In genomic region chr11:126484266-126484665, GRCh38 we compare ENCODE assay signal across 15 cellular contexts.
DNase-seq lines count a peak whose midpoint lies in the region; ATAC-seq, FAIRE-seq and TF ChIP-seq lines count a peak whose summit lies in the region.
"Had no signal": no experiment of that assay in that cellular context is flagged by ENCODE, and none has a peak within 500 bp of the region (broad histone marks: within the 10 kb centered on the region; RNA-seq: fewer than 3 reads in every experiment).

No MANE protein-coding gene starts in this region.

- H3K36me3 Mint-ChIP-seq in activated naive CD4-positive, alpha-beta T cell treated with anti-CD3 and anti-CD28 coated beads for 36 hours (ENCODE audit: low read depth), result no peaks in the 10 kb centered on the region
- H3K36me3 Mint-ChIP-seq: activated naive CD8-positive, alpha-beta T cell had no signal

- no TSS peak for BruUV-seq in HepG2 (replicated peaks; lab: Mats Ljungman, UMichigan)

- no peak for TF ChIP-seq RAD21 in HepG2 (CRISPR knock-in tag; IDR thresholded peaks at IDR 0.05)

- CTCF ChIA-PET in HepG2 (lab: Yijun Ruan, JAX; ENCODE audit: low intra/inter-chr PET ratio, low total read pairs), result no interaction called here
- CTCF ChIA-PET in activated naive CD4-positive, alpha-beta T cell treated with anti-CD3 and anti-CD28 coated beads for 36 hours (lab: Charles Lee), result interaction anchor here (0.6 to 7.9 kb wide), 3 partner anchors 41 to 175 kb away, joined by 4 to 98 read pairs (median 6); no protein-coding TSS in a partner anchor

- H3K27me3 ChIP-seq in HepG2 (ENCODE audit: control insufficient read depth in 1 of 2, insufficient read depth in 2 of 2, low read length in 2 of 2) (peaks cover 7 to 44% of the 10 kb centered on the region in 2 experiments; a peak in 4 of 5 replicates), right lobe of liver (no peaks in the 10 kb centered on the region), RWPE2 (ENCODE audit: insufficient read depth, poor library complexity, severe bottlenecking) (no peaks in the 10 kb centered on the region)

- H2AFZ ChIP-seq in HepG2 (ENCODE audit: low read length), result no peak overlapping the region

- peaks cover 6% of the 10 kb centered on the region for H3K4me1 Mint-ChIP-seq in activated naive CD4-positive, alpha-beta T cell treated with anti-CD3 and anti-CD28 coated beads for 36 hours (ENCODE audit: low read depth)

- H3K27ac ChIP-seq in HepG2 (ENCODE audit: extremely low read length, insufficient read depth, low read length) (no peak overlapping the region), right lobe of liver (no peak overlapping the region), RWPE2 (ENCODE audit: poor library complexity, severe bottlenecking) (no peak overlapping the region)

- DNase-seq in HepG2 (ENCODE audit: low spot score) (peak; percentile 11), right lobe of liver (no peak), RWPE2 (ENCODE audit: low spot score) (no peak), fibroblast of pulmonary artery (ENCODE audit: low read depth) (peak; percentile 26), germinal center (ENCODE audit: low spot score) (no peak)
- DNase-seq in central memory CD4-positive, alpha-beta T cell, result no peak
- no peak for DNase-seq in activated naive CD4-positive, alpha-beta T cell treated with anti-CD3 and anti-CD28 coated beads for 36 hours
- DNase-seq: activated CD8-positive, alpha-beta memory T cell treated with anti-CD3 and anti-CD28 coated beads, Interleukin-2, amount 50 U/mL, for 4 hours; cortex of kidney; DMS153; NCI-H1048; T-helper 1 cell had no signal

- TF ChIP-seq EP300 in HepG2 (IDR thresholded peaks at IDR 0.05; ENCODE audit: low read depth in 2 of 2, low read length in 2 of 2) (no peak), HepG2 (CRISPR knock-in tag; IDR thresholded peaks at IDR 0.05; ENCODE audit: borderline replicate concordance) (no peak)

- no peak overlapping the region for H3K27ac Mint-ChIP-seq in activated naive CD4-positive, alpha-beta T cell treated with anti-CD3 and anti-CD28 coated beads for 36 hours
- H3K27ac Mint-ChIP-seq: activated naive CD8-positive, alpha-beta T cell had no signal

- intact Hi-C loops in HepG2 (cut with micrococcal nuclease; ENCODE audit: unreplicated experiment), result no loop called here
- intact Hi-C loops in right lobe of liver (cut with DNase I), result no loop called here
- intact Hi-C loops in activated naive CD4-positive, alpha-beta T cell treated with anti-CD3 and anti-CD28 coated beads for 36 hours (cut with micrococcal nuclease), result no loop called here

- no peak for FAIRE-seq in HepG2 (lab: Jason Lieb, UNC)

- 6% methylated on average over 2 of the region's 2 CpGs for WGBS in HepG2 (ENCODE audit: low lambda C conversion rate)
- 82% methylated on average over 2 of the region's 2 CpGs for WGBS in right lobe of liver (ENCODE audit: insufficient coverage, low coverage, low lambda C conversion rate, missing lambda C conversion rate)

- TF ChIP-seq CTCF in HepG2 (CRISPR knock-in tag; IDR thresholded peaks at IDR 0.05), result no peak
- TF ChIP-seq CTCF in right lobe of liver (IDR thresholded peaks at IDR 0.05), result no peak
- TF ChIP-seq CTCF in RWPE2 (IDR thresholded peaks at IDR 0.05; ENCODE audit: poor library complexity, severe bottlenecking), result no peak
- no peak for TF ChIP-seq CTCF in fibroblast of pulmonary artery (IDR thresholded peaks at IDR 0.05; ENCODE audit: low read length, missing control alignments)

- no peak overlapping the region for H3K4me3 Mint-ChIP-seq in activated naive CD4-positive, alpha-beta T cell treated with anti-CD3 and anti-CD28 coated beads for 36 hours
- H3K4me3 Mint-ChIP-seq: activated naive CD8-positive, alpha-beta T cell had no signal

- ATAC-seq in HepG2, result no peak
- ATAC-seq in right lobe of liver, result no peak
- ATAC-seq in RWPE2 (ENCODE audit: low read depth), result peak; percentile 85
- ATAC-seq in HG03097 (IDR thresholded peaks at IDR 0.05; ENCODE audit: low FRiP score, unreplicated experiment), result no peak

- H3K36me3 ChIP-seq in HepG2 (replicated peaks in 1 of 2; ENCODE audit: control insufficient read depth in 1 of 2, insufficient read depth in 2 of 2, low read length in 2 of 2) (no peaks in the 10 kb centered on the region), right lobe of liver (no peaks in the 10 kb centered on the region), RWPE2 (ENCODE audit: low read depth) (no peaks in the 10 kb centered on the region)

- H3K9ac ChIP-seq in HepG2 (ENCODE audit: insufficient read depth, low read depth, low read length), result no peak overlapping the region

- no peak for TF ChIP-seq POLR2A in HepG2 (IDR thresholded peaks at IDR 0.05; ENCODE audit: insufficient read depth in 1 of 2, low read depth in 2 of 2, low read length in 2 of 2)
- no peak for TF ChIP-seq POLR2A in right lobe of liver (IDR thresholded peaks at IDR 0.05)

- in situ Hi-C loops in HepG2 (cut with HindIII; ENCODE audit: extremely low pct_ligation_motif_present, low pct_unique_long_range_greater_than_20kb), result no loop called here

- H3K4me1 ChIP-seq in HepG2 (ENCODE audit: insufficient read depth, low read length) (peaks cover 6% of the 10 kb centered on the region), right lobe of liver (peaks cover 0 to 4% (median 2%) of the 10 kb centered on the region in 4 donors), RWPE2 (ENCODE audit: insufficient read depth, poor library complexity, severe bottlenecking) (peaks cover 3% of the 10 kb centered on the region)

- H3K79me2 ChIP-seq in HepG2 (ENCODE audit: insufficient read depth, low read length), result no peaks in the 10 kb centered on the region

- H3K4me3 ChIP-seq in HepG2 (replicated peaks in 1 of 3; ENCODE audit: insufficient read depth in 1 of 3, low read depth in 2 of 3, low read length in 3 of 3) (no peak overlapping the region), right lobe of liver (no peak overlapping the region), RWPE2 (ENCODE audit: severe bottlenecking) (no peak overlapping the region), fibroblast of pulmonary artery (replicated peaks; ENCODE audit: low read depth, low read length) (no peak overlapping the region)
- H3K4me3 ChIP-seq: lung had no signal

- no peaks in the 10 kb centered on the region for H3K9me3 ChIP-seq in HepG2 (ENCODE audit: low read length)
- no peaks in the 10 kb centered on the region for H3K9me3 ChIP-seq in right lobe of liver
- no peaks in the 10 kb centered on the region for H3K9me3 ChIP-seq in RWPE2 (ENCODE audit: severe bottlenecking)

- H3K9me3 Mint-ChIP-seq in activated naive CD4-positive, alpha-beta T cell treated with anti-CD3 and anti-CD28 coated beads for 36 hours, result no peaks in the 10 kb centered on the region

- H4K20me1 ChIP-seq in HepG2 (ENCODE audit: insufficient read depth, low read length), result no peaks in the 10 kb centered on the region

- no peaks in the 10 kb centered on the region for H3K27me3 Mint-ChIP-seq in activated naive CD4-positive, alpha-beta T cell treated with anti-CD3 and anti-CD28 coated beads for 36 hours (ENCODE audit: low read depth)

- no peak overlapping the region for H3K4me2 ChIP-seq in HepG2 (ENCODE audit: low read depth, low read length)

- POLR2A ChIA-PET in HepG2 (lab: Yijun Ruan, JAX), result no interaction called here

TF ChIP-seq in HepG2, 621 proteins besides CTCF, POLR2A, EP300 and RAD21:
- TF ChIP-seq ZNF674 (CRISPR knock-in tag; IDR thresholded peaks at IDR 0.05; ENCODE audit: low read depth), result no peak
- no peak for TF ChIP-seq SIN3B (IDR thresholded peaks at IDR 0.05; ENCODE audit: low read length)
- peak; percentile 82 for TF ChIP-seq NFE2L2 (IDR thresholded peaks at IDR 0.05; ENCODE audit: low read length)
- no peak for TF ChIP-seq ZNF724P (CRISPR knock-in tag; IDR thresholded peaks at IDR 0.05; ENCODE audit: borderline replicate concordance)
- TF ChIP-seq DR1 (CRISPR knock-in tag; IDR thresholded peaks at IDR 0.05), result no peak
TF ChIP-seq in HepG2: peak in this region for 1.

Comparison
In these comparisons a context has a peak if more than half of its experiments do, and no peak if none do; other contexts are left out.
1. DNase-seq: peak in HepG2 (single experiment) and fibroblast of pulmonary artery (single experiment); none in right lobe of liver (0 of 3), RWPE2 (single experiment), central memory CD4-positive, alpha-beta T cell (single experiment), activated naive CD4-positive, alpha-beta T cell treated with anti-CD3 and anti-CD28 coated beads for 36 hours (single experiment) and germinal center (single experiment).